8 cellular contexts compared by ENCODE assay signal in genomic region chrX:19888419-19888879, GRCh38. TPM values are rescaled to one million over a fixed set of nuclear protein-coding genes. Genes with fewer than 3 reads are reported as not detected.
DNase-seq lines count a peak whose midpoint lies in the region; ATAC-seq, FAIRE-seq and TF ChIP-seq lines count a peak whose summit lies in the region.

No MANE protein-coding gene starts in this region.

- CTCF ChIA-PET in HepG2 (lab: Yijun Ruan, JAX; ENCODE audit: low intra/inter-chr PET ratio, low total read pairs) = interaction anchor here (0.7 to 1.6 kb wide), 2 partner anchors 149 kb away, joined by 4 to 8 read pairs; no protein-coding TSS in a partner anchor

- no peak for FAIRE-seq in HepG2 (lab: Jason Lieb, UNC)

- H3K27me3 ChIP-seq in duodenal mucosa (ENCODE audit: control insufficient read depth in 1 of 2, insufficient read depth in 2 of 2, low read length in 2 of 2) = no peaks in the 10 kb centered on the region
- H3K27me3 ChIP-seq in HepG2 (ENCODE audit: control insufficient read depth in 1 of 2, insufficient read depth in 2 of 2, low read length in 2 of 2) = no peaks in the 10 kb centered on the region
- no peaks in the 10 kb centered on the region for H3K27me3 ChIP-seq in stomach

- intact Hi-C loops in HepG2 (cut with micrococcal nuclease; ENCODE audit: unreplicated experiment) (loop anchor here (1.0 to 2.0 kb wide), 2 partner anchors 149 to 344 kb away; no protein-coding TSS in a partner anchor), stomach (cut with DNase I; ENCODE audit: low total_unique reads) (loop anchor here (5.0 kb wide), 1 partner anchor 146 kb away; no protein-coding TSS in a partner anchor)

- TF ChIP-seq EP300 in HepG2 (IDR thresholded peaks at IDR 0.05; ENCODE audit: low read depth in 2 of 2, low read length in 2 of 2) (0 out of 4 replicates have a peak, but pooled peaks of 1 of the 2 experiments have one; percentile 5), HepG2 (CRISPR knock-in tag; IDR thresholded peaks at IDR 0.05; ENCODE audit: borderline replicate concordance) (no peak), stomach (IDR thresholded peaks at IDR 0.05) (no peak)

- peak; percentile 35; the same call in 1 of the 2 replicates for TF ChIP-seq RAD21 in HepG2 (CRISPR knock-in tag; IDR thresholded peaks at IDR 0.05)

- H3K4me3 ChIP-seq in NB4 (ENCODE audit: low read depth, low read length) (peak overlapping the region; percentile 47), duodenal mucosa (ENCODE audit: low read depth in 1 of 2, low read length in 2 of 2) (peak overlapping the region; percentile 62 to 73), HepG2 (replicated peaks in 1 of 3; ENCODE audit: insufficient read depth in 1 of 3, low read depth in 2 of 3, low read length in 3 of 3) (peak overlapping the region in 2 of 3 experiments; percentile 61 to 75; a peak in 4 of 6 replicates), stomach (peak overlapping the region; percentile 58 to 73 (median 67))

- H3K9me3 ChIP-seq in duodenal mucosa (ENCODE audit: control insufficient read depth in 1 of 2, low read length in 2 of 2) (no peaks in the 10 kb centered on the region), HepG2 (ENCODE audit: low read length) (no peaks in the 10 kb centered on the region), stomach (peaks cover 0 to 11% (median 0%) of the 10 kb centered on the region in 4 donors)

- ATAC-seq in HepG2 (peak; percentile 83), GM19463 (IDR thresholded peaks at IDR 0.05; ENCODE audit: unreplicated experiment) (no peak)

- H3K27ac ChIP-seq in duodenal mucosa (ENCODE audit: low read depth, low read length) (peak overlapping the region; percentile 32), HepG2 (ENCODE audit: extremely low read length, insufficient read depth, low read length) (peak overlapping the region; percentile 73), stomach (peak overlapping the region; percentile 56 to 82 (median 78))

- H3K4me2 ChIP-seq in HepG2 (ENCODE audit: low read depth, low read length) = peak overlapping the region; percentile 85

- peaks cover 11% of the 10 kb centered on the region for H3K79me2 ChIP-seq in HepG2 (ENCODE audit: insufficient read depth, low read length)

- no peak overlapping the region for H2AFZ ChIP-seq in HepG2 (ENCODE audit: low read length)

- H3K4me1 ChIP-seq in duodenal mucosa (ENCODE audit: control insufficient read depth in 1 of 2, insufficient read depth in 2 of 2, low read length in 2 of 2) = peaks cover 0 to 14% of the 10 kb centered on the region in 2 donors
- H3K4me1 ChIP-seq in HepG2 (ENCODE audit: insufficient read depth, low read length) = peaks cover 55% of the 10 kb centered on the region
- H3K4me1 ChIP-seq in stomach = peaks cover 0 to 20% (median 5%) of the 10 kb centered on the region in 4 donors

- BruUV-seq in HepG2 (replicated peaks; lab: Mats Ljungman, UMichigan) = no TSS peak

- TF ChIP-seq POLR2A in NB4 (IDR thresholded peaks at IDR 0.05; ENCODE audit: extremely low read depth, insufficient read length) (no peak), HepG2 (IDR thresholded peaks at IDR 0.05; ENCODE audit: insufficient read depth in 1 of 2, low read depth in 2 of 2, low read length in 2 of 2) (0 out of 4 replicates have a peak, but pooled peaks of 1 of the 2 experiments have one; percentile 15), stomach (IDR thresholded peaks at IDR 0.05) (no peak)

- H4K20me1 ChIP-seq in HepG2 (ENCODE audit: insufficient read depth, low read length) = no peaks in the 10 kb centered on the region

- DNase-seq in stimulated activated CD4-positive, alpha-beta T cell treated with anti-CD3 and anti-CD28 coated beads, Interleukin-12 subunit alpha, Interleukin-12 subunit beta, amount 100 ng/mL, for 4 hours = peak; percentile 10
- no peak for DNase-seq in stimulated activated CD4-positive, alpha-beta T cell treated with anti-CD3 and anti-CD28 coated beads, Interleukin-2, amount 100 ng/mL, for 48 hours
- DNase-seq in NB4 (ENCODE audit: low read depth) = peak; percentile 84
- DNase-seq in T1000 (lab: John Stamatoyannopoulos, UW) = peak; percentile 4
- DNase-seq in HepG2 (ENCODE audit: low spot score) = peak; percentile 78
- no peak for DNase-seq in stomach

- H3K9ac ChIP-seq in duodenal mucosa (ENCODE audit: low read depth in 1 of 2, low read length in 2 of 2) = peak overlapping the region; percentile 33 to 54
- H3K9ac ChIP-seq in HepG2 (ENCODE audit: insufficient read depth, low read depth, low read length) = peak overlapping the region; percentile 59

- in situ Hi-C loops in HepG2 (cut with HindIII; ENCODE audit: extremely low pct_ligation_motif_present, low pct_unique_long_range_greater_than_20kb) = loop anchor here (10.0 kb wide), 2 partner anchors 144 to 344 kb away; no protein-coding TSS in a partner anchor

- WGBS in HepG2 (ENCODE audit: low lambda C conversion rate) = 20% methylated on average over 6 of the region's 15 CpGs
- WGBS in stomach, 5 donors = 6 to 49% (median 17%) methylated on average over 13 to 15 of the region's 15 CpGs

- POLR2A ChIA-PET in HepG2 (lab: Yijun Ruan, JAX) = interaction anchor here (1.0 to 1.7 kb wide), 3 partner anchors 148 to 322 kb away, joined by 3 to 7 read pairs (median 4); no protein-coding TSS in a partner anchor

- H3K36me3 ChIP-seq in duodenal mucosa (ENCODE audit: control insufficient read depth in 1 of 2, insufficient read depth in 2 of 2, low read length in 2 of 2) (no peaks in the 10 kb centered on the region), HepG2 (replicated peaks in 1 of 2; ENCODE audit: control insufficient read depth in 1 of 2, insufficient read depth in 2 of 2, low read length in 2 of 2) (no peaks in the 10 kb centered on the region), stomach (no peaks in the 10 kb centered on the region)

- peak; percentile 37 for TF ChIP-seq CTCF in NB4 (IDR thresholded peaks at IDR 0.05; ENCODE audit: low read depth, low read length)
- TF ChIP-seq CTCF in HepG2 (CRISPR knock-in tag; IDR thresholded peaks at IDR 0.05) = peak; percentile 80
- TF ChIP-seq CTCF in stomach (IDR thresholded peaks at IDR 0.05) = peak in 5 of 7 experiments; percentile 30 to 76 (median 46)

TF ChIP-seq in HepG2, 621 proteins besides CTCF, POLR2A, EP300 and RAD21 (continues in another document):
- TF ChIP-seq GATAD2A (CRISPR knock-in tag; IDR thresholded peaks at IDR 0.05) = 0 out of 2 replicates have a peak, but pooled peaks have one; percentile 28
- no peak for TF ChIP-seq NFYC (CRISPR knock-in tag; IDR thresholded peaks at IDR 0.05)
- TF ChIP-seq CEBPB (IDR thresholded peaks at IDR 0.05; ENCODE audit: borderline replicate concordance, low read depth, low read length) = no peak
- TF ChIP-seq NCOA2 (CRISPR knock-in tag; IDR thresholded peaks at IDR 0.05) = peak; percentile 20; the same call in 1 of the 2 replicates
- peak; percentile 82 for TF ChIP-seq ZEB1 (IDR thresholded peaks at IDR 0.05; ENCODE audit: insufficient replicate concordance, low read depth)
- no peak for TF ChIP-seq ZMYM4 (CRISPR knock-in tag; IDR thresholded peaks at IDR 0.05)
- TF ChIP-seq TBX3 (IDR thresholded peaks at IDR 0.05; ENCODE audit: borderline replicate concordance) = no peak
- TF ChIP-seq SMC3 (IDR thresholded peaks at IDR 0.05; ENCODE audit: low read length) = peak; percentile 57
- TF ChIP-seq CENPT (CRISPR knock-in tag; IDR thresholded peaks at IDR 0.05; ENCODE audit: low read depth) = no peak
- TF ChIP-seq HDAC2 (CRISPR knock-in tag; IDR thresholded peaks at IDR 0.05) = no peak
- no peak for TF ChIP-seq ZFP1 (CRISPR knock-in tag; IDR thresholded peaks at IDR 0.05)
- TF ChIP-seq, protein P1, sequence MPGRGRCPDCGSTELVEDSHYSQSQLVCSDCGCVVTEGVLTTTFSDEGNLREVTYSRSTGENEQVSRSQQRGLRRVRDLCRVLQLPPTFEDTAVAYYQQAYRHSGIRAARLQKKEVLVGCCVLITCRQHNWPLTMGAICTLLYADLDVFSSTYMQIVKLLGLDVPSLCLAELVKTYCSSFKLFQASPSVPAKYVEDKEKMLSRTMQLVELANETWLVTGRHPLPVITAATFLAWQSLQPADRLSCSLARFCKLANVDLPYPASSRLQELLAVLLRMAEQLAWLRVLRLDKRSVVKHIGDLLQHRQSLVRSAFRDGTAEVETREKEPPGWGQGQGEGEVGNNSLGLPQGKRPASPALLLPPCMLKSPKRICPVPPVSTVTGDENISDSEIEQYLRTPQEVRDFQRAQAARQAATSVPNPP (CRISPR knock-in tag; IDR thresholded peaks at IDR 0.05) = no peak
- TF ChIP-seq FOXJ3 (CRISPR knock-in tag; IDR thresholded peaks at IDR 0.05; ENCODE audit: borderline replicate concordance) = no peak
- TF ChIP-seq GATAD1 (CRISPR knock-in tag; IDR thresholded peaks at IDR 0.05) = no peak
- no peak for TF ChIP-seq DNMT3B (CRISPR knock-in tag; conservative IDR thresholded peaks at IDR 0.05)
- TF ChIP-seq EZH2 (conservative IDR thresholded peaks at IDR 0.05; ENCODE audit: low read depth, low read length) = no peak

RNA-seq across cellular contexts. Expression of gene SH3KBP1, which starts 1.0 kb away (rescaled TPM):
- total RNA-seq in HepG2 (2016; rRNA removed; fragmentation: Illumina TruSeq; extraction: Trizol) = 10.4 and 12.6 TPM in 2 replicates
- total RNA-seq in HepG2 (2016; cell fraction: cytosol; rRNA removed; fragmentation: Illumina TruSeq; extraction: Trizol; ENCODE audit: low read depth) = 6.6 and 8.2 TPM in 2 replicates
- 10.1 and 10.9 TPM in 2 replicates for total RNA-seq in HepG2 (2016; cell fraction: insoluble cytoplasmic fraction; rRNA removed; fragmentation: Illumina TruSeq; extraction: Trizol)
- total RNA-seq in HepG2 (2016; cell fraction: membrane; rRNA removed; fragmentation: Illumina TruSeq; extraction: Trizol) = 19.6 and 22.2 TPM in 2 replicates
- total RNA-seq in HepG2 (2016; cell fraction: nucleus; rRNA removed; fragmentation: Illumina TruSeq; extraction: Trizol) = 5.4 and 10.1 TPM in 2 replicates
- 9.2 and 10.0 TPM in 2 replicates for polyA plus RNA-seq in HepG2 (2011; rRNA removed)
- 8.3 and 10.3 TPM in 2 replicates for polyA plus RNA-seq in HepG2 (2011; cell fraction: cytosol; rRNA removed)
- 4.1 and 5.0 TPM in 2 replicates for polyA plus RNA-seq in HepG2 (2011; cell fraction: nucleus; rRNA removed)
- polyA plus RNA-seq in HepG2 (2012) = 16.3 and 20.9 TPM in 2 replicates
- 10.8 and 11.2 TPM in 2 replicates for polyA plus RNA-seq in HepG2 (2016; cell fraction: cytosol; fragmentation: Illumina TruSeq; extraction: Trizol; ENCODE audit: low read depth)
- polyA plus RNA-seq in HepG2 (2016; cell fraction: insoluble cytoplasmic fraction; fragmentation: Illumina TruSeq; extraction: Trizol; ENCODE audit: low read depth) = 19.5 and 20.3 TPM in 2 replicates
- polyA plus RNA-seq in HepG2 (2016; cell fraction: membrane; fragmentation: Illumina TruSeq; extraction: Trizol; ENCODE audit: low read depth) = 23.3 and 26.3 TPM in 2 replicates
- polyA plus RNA-seq in HepG2 (2016; cell fraction: nucleus; fragmentation: Illumina TruSeq; extraction: Trizol; ENCODE audit: insufficient read depth, low read depth) = 14.0 and 14.2 TPM in 2 replicates
- polyA minus RNA-seq in HepG2 (2011; rRNA and poly(A)+ RNA removed; ENCODE audit: low replicate concordance) = 8.4 and 23.9 TPM in 2 replicates
- polyA minus RNA-seq in HepG2 (2011; cell fraction: cytosol; rRNA and poly(A)+ RNA removed) = 10.6 and 12.6 TPM in 2 replicates
- 8.4 and 18.0 TPM in 2 replicates for polyA minus RNA-seq in HepG2 (2011; cell fraction: nucleus; rRNA and poly(A)+ RNA removed)
- 10 to 100 TPM in 3 of 5 donors, 1 to 10 TPM in 2; 3.5 to 25.0 (median 11.6) TPM for total RNA-seq in stomach
- polyA plus RNA-seq in stomach = 10 to 100 TPM in 2 of 3 donors, 1 to 10 TPM in 1; 3.7 to 17.8 (median 14.8) TPM

Comparison
In these comparisons a context has a peak if more than half of its experiments do, and no peak if none do; other contexts are left out.
1. DNase-seq: peak in stimulated activated CD4-positive, alpha-beta T cell treated with anti-CD3 and anti-CD28 coated beads, Interleukin-12 subunit alpha, Interleukin-12 subunit beta, amount 100 ng/mL, for 4 hours (single experiment), NB4 (single experiment), T1000 (single experiment) and HepG2 (single experiment); none in stimulated activated CD4-positive, alpha-beta T cell treated with anti-CD3 and anti-CD28 coated beads, Interleukin-2, amount 100 ng/mL, for 48 hours (0 of 2) and stomach (single experiment).
2. Peak in every context shown above with its lines, with median percentiles within 50 percentile points of each other: H3K4me3 ChIP-seq, CTCF ChIP-seq and H3K27ac ChIP-seq.